ENCODE assay signal across 8 cellular contexts in the genomic region with DNA sequence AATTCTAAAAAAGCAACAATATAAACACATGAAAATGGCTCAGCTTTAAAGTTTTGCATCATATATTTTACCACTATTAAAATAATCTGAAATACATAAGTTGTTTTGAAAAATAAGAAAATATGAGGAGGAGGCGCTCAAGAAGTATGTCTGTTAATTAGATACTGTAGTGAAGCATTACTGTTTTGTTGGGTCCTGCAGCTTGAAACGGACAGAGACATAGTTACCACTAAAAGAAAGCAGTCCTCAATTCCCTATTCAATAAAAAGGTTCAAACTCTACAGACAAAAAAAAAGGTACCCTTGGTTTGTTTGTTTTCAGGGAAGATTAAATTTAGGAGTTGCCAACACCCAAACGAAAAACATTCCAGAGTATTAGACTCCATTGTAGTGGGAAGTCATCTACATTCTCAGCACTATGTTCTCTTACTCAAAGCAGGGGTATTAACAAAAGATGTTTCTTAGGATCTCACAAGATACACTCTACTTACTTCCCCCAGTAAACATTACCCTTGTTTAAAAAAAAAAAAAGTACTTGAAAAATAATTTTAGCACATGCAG. TPM values are rescaled to one million over a fixed set of nuclear protein-coding genes. Genes with fewer than 3 reads are reported as not detected.
DNase-seq lines count a peak whose midpoint lies in the region; ATAC-seq and TF ChIP-seq lines count a peak whose summit lies in the region.

No MANE protein-coding gene starts in this region.

- peaks cover 21% of the 10 kb centered on the region for H3K4me1 Mint-ChIP-seq in activated T-cell treated with anti-CD3 and anti-CD28 coated beads, Interleukin-2, amount 50 U/mL, for 72 hours (ENCODE audit: low read depth)
- peaks cover 12% of the 10 kb centered on the region for H3K4me1 Mint-ChIP-seq in activated T-cell treated with anti-CD3 and anti-CD28 coated beads, Interleukin-2, amount 50 U/mL, for 4 hours (ENCODE audit: low read depth)

- ATAC-seq in activated T-cell treated with anti-CD3 and anti-CD28 coated beads, Interleukin-2, amount 50 U/mL, for 72 hours (replicated peaks in 1 of 2) = no peak
- no peak for ATAC-seq in activated T-cell treated with anti-CD3 and anti-CD28 coated beads, Interleukin-2, amount 50 U/mL, for 4 hours

- intact Hi-C loops in tibial artery (cut with DNase I; ENCODE audit: low total_unique reads) = no loop called here

- H3K36me3 Mint-ChIP-seq in activated T-cell treated with anti-CD3 and anti-CD28 coated beads, Interleukin-2, amount 50 U/mL, for 72 hours (ENCODE audit: insufficient read depth in 2 of 2) = peaks cover 0 to 2% of the 10 kb centered on the region in 2 donors
- H3K36me3 Mint-ChIP-seq in activated T-cell treated with anti-CD3 and anti-CD28 coated beads, Interleukin-2, amount 50 U/mL, for 4 hours (ENCODE audit: insufficient read depth) = no peaks in the 10 kb centered on the region

- H3K4me3 Mint-ChIP-seq in activated T-cell treated with anti-CD3 and anti-CD28 coated beads, Interleukin-2, amount 50 U/mL, for 72 hours = peak overlapping the region; percentile 44 to 70
- H3K4me3 Mint-ChIP-seq in activated T-cell treated with anti-CD3 and anti-CD28 coated beads, Interleukin-2, amount 50 U/mL, for 4 hours = no peak overlapping the region

- peak overlapping the region; percentile 98 for H3K27ac ChIP-seq in tibial artery
- peak overlapping the region in 1 of 4 donors; percentile 2 for H3K27ac ChIP-seq in Peyer's patch

- no peak overlapping the region for H3K27ac Mint-ChIP-seq in activated T-cell treated with anti-CD3 and anti-CD28 coated beads, Interleukin-2, amount 50 U/mL, for 72 hours

- peak overlapping the region; percentile 86 for H3K4me3 ChIP-seq in adipocyte (ENCODE audit: low read length)
- peak overlapping the region; percentile 93 to 97 for H3K4me3 ChIP-seq in tibial artery
- peak overlapping the region in 2 of 4 donors; percentile 80 to 91 for H3K4me3 ChIP-seq in Peyer's patch

- no peak for TF ChIP-seq CTCF in tibial artery (IDR thresholded peaks at IDR 0.05)
- TF ChIP-seq CTCF in Peyer's patch (IDR thresholded peaks at IDR 0.05) = no peak

- DNase-seq in activated T-cell treated with anti-CD3 and anti-CD28 coated beads, Interleukin-2, amount 50 U/mL, for 72 hours = no peak
- DNase-seq in activated T-cell treated with anti-CD3 and anti-CD28 coated beads, Interleukin-2, amount 50 U/mL, for 4 hours = no peak
- DNase-seq in adipocyte (ENCODE audit: low read depth) (peak; percentile 54), kidney glomerular epithelial cell (lab: John Stamatoyannopoulos, UW) (peak; percentile 36), tibial artery (no peak), Peyer's patch (no peak), AG08395 (ENCODE audit: low spot score) (no peak), RPMI8226 (no peak)

- H3K27me3 ChIP-seq in adipocyte (replicated peaks; ENCODE audit: control insufficient read depth, insufficient read depth, low read length) (no peaks in the 10 kb centered on the region), tibial artery (no peaks in the 10 kb centered on the region), Peyer's patch (no peaks in the 10 kb centered on the region)

- no peaks in the 10 kb centered on the region for H3K9me3 Mint-ChIP-seq in activated T-cell treated with anti-CD3 and anti-CD28 coated beads, Interleukin-2, amount 50 U/mL, for 72 hours
- H3K9me3 Mint-ChIP-seq in activated T-cell treated with anti-CD3 and anti-CD28 coated beads, Interleukin-2, amount 50 U/mL, for 4 hours = no peaks in the 10 kb centered on the region

- TF ChIP-seq POLR2A in Peyer's patch (IDR thresholded peaks at IDR 0.05) = no peak

- H3K36me3 ChIP-seq in adipocyte (ENCODE audit: control insufficient read depth, insufficient read depth, low read length, severe bottlenecking) (no peaks in the 10 kb centered on the region), tibial artery (no peaks in the 10 kb centered on the region), Peyer's patch (no peaks in the 10 kb centered on the region)

- H3K27me3 Mint-ChIP-seq in activated T-cell treated with anti-CD3 and anti-CD28 coated beads, Interleukin-2, amount 50 U/mL, for 72 hours (ENCODE audit: low read depth) = peaks cover 26% of the 10 kb centered on the region
- peaks cover 52% of the 10 kb centered on the region for H3K27me3 Mint-ChIP-seq in activated T-cell treated with anti-CD3 and anti-CD28 coated beads, Interleukin-2, amount 50 U/mL, for 4 hours (ENCODE audit: low read depth)

- H3K9me3 ChIP-seq in adipocyte (ENCODE audit: control insufficient read depth, low read length) (no peaks in the 10 kb centered on the region), tibial artery (no peaks in the 10 kb centered on the region), Peyer's patch (no peaks in the 10 kb centered on the region)

- H3K4me1 ChIP-seq in adipocyte (ENCODE audit: control insufficient read depth, insufficient read depth, low read length) = peaks cover 14% of the 10 kb centered on the region
- peaks cover 0 to 50% (median 15%) of the 10 kb centered on the region in 4 donors for H3K4me1 ChIP-seq in tibial artery
- peaks cover 0 to 20% (median 0%) of the 10 kb centered on the region in 4 donors for H3K4me1 ChIP-seq in Peyer's patch

- H3K9ac ChIP-seq in adipocyte (ENCODE audit: low read length) = peak overlapping the region; percentile 79

RNA-seq across cellular contexts. Expression of gene PAWR, which starts 3.0 kb away (rescaled TPM):
- total RNA-seq in activated T-cell treated with anti-CD3 and anti-CD28 coated beads, Interleukin-2, amount 50 U/mL, for 72 hours = 10 to 100 TPM in 1 of 2 donors, 1 to 10 TPM in 1; 4.4 to 18.5 TPM
- total RNA-seq in activated T-cell treated with anti-CD3 and anti-CD28 coated beads, Interleukin-2, amount 50 U/mL, for 4 hours = 1 to 10 TPM; 1.5 to 7.3 (median 7.3) TPM
- total RNA-seq in Peyer's patch = 100 to 1,000 TPM in 1 of 4 donors, 10 to 100 TPM in 3; 86.7 to 174 (median 95.8) TPM

Comparison
In these comparisons a context has a peak if more than half of its experiments do, and no peak if none do; other contexts are left out.
1. DNase-seq: peak in adipocyte (single experiment) and kidney glomerular epithelial cell (single experiment); none in activated T-cell treated with anti-CD3 and anti-CD28 coated beads, Interleukin-2, amount 50 U/mL, for 72 hours (0 of 2), activated T-cell treated with anti-CD3 and anti-CD28 coated beads, Interleukin-2, amount 50 U/mL, for 4 hours (single experiment), tibial artery (0 of 2), Peyer's patch (0 of 3), AG08395 (single experiment) and RPMI8226 (single experiment).
2. RNA of gene PAWR, which starts 3.0 kb away (total RNA-seq): 86.7 to 174 TPM in Peyer's patch; 4.4 to 18.5 TPM in activated T-cell treated with anti-CD3 and anti-CD28 coated beads, Interleukin-2, amount 50 U/mL, for 72 hours and 1.5 to 7.3 TPM in activated T-cell treated with anti-CD3 and anti-CD28 coated beads, Interleukin-2, amount 50 U/mL, for 4 hours; every median in the first group is over 4 times any median in the second.